Comparison of ENCODE assay signal across 8 cellular contexts in genomic region chr2:236180831-236181453, GRCh38. TPM values are rescaled to one million over a fixed set of nuclear protein-coding genes. Genes with fewer than 3 reads are reported as not detected.
DNase-seq lines count a peak whose midpoint lies in the region; ATAC-seq and TF ChIP-seq lines count a peak whose summit lies in the region.

No MANE protein-coding gene starts in this region.

- peak overlapping the region; percentile 84 for H3K27ac Mint-ChIP-seq in activated T-helper 1 cell treated with anti-CD3 and anti-CD28 coated beads, Interleukin-12 subunit alpha, Interleukin-12 subunit beta, Interleukin-2, Interleukin-4 antibody, amounts not matched to agents 30 ng/mL and 10 ng/mL and 1 ng/mL, durations not matched to agents 14 hours and 24 hours and 36 hours

- no peaks in the 10 kb centered on the region for H3K36me3 ChIP-seq in BJ (ENCODE audit: control insufficient read depth, insufficient read depth, low read length)
- H3K36me3 ChIP-seq in H7 (replicated peaks; ENCODE audit: control insufficient read depth, insufficient read depth, low read length): no peaks in the 10 kb centered on the region

- ATAC-seq in left ventricle myocardium superior (peak; percentile 43), HG03095 (IDR thresholded peaks at IDR 0.05; ENCODE audit: unreplicated experiment) (no peak)

- CTCF ChIA-PET in BJ (lab: Yijun Ruan, JAX): interaction anchor here (0.6 to 15.1 kb wide), 29 partner anchors 9 to 585 kb away, joined by 3 to 198 read pairs (median 3); partner anchors contain the start of gene GBX2

- intact Hi-C loops in activated T-helper 1 cell treated with anti-CD3 and anti-CD28 coated beads, Interleukin-12 subunit alpha, Interleukin-12 subunit beta, Interleukin-2, Interleukin-4 antibody, amounts not matched to agents 30 ng/mL and 10 ng/mL and 1 ng/mL, durations not matched to agents 14 hours and 24 hours and 36 hours (cut with micrococcal nuclease): loop anchor here (1.0 to 10.0 kb wide), 5 partner anchors 16 to 686 kb away; partner anchors contain the start of gene AGAP1
- intact Hi-C loops in left ventricle myocardium superior (cut with micrococcal nuclease): no loop called here

- POLR2A ChIA-PET in BJ (lab: Charles Lee): no interaction called here

- no peak overlapping the region for H3K4me3 Mint-ChIP-seq in activated T-helper 1 cell treated with anti-CD3 and anti-CD28 coated beads, Interleukin-12 subunit alpha, Interleukin-12 subunit beta, Interleukin-2, Interleukin-4 antibody, amounts not matched to agents 30 ng/mL and 10 ng/mL and 1 ng/mL, durations not matched to agents 14 hours and 24 hours and 36 hours

- H3K27me3 ChIP-seq in BJ (ENCODE audit: control insufficient read depth, insufficient read depth, low read length) (no peaks in the 10 kb centered on the region), H7 (ENCODE audit: control insufficient read depth, insufficient read depth, low read length) (peaks cover 26% of the 10 kb centered on the region)

- peak; percentile 75 for TF ChIP-seq CTCF in BJ (IDR thresholded peaks at IDR 0.05; ENCODE audit: insufficient read depth, low read depth, low read length)

- no peak for DNase-seq in BJ (ENCODE audit: low read depth)
- DNase-seq in H7: peak; percentile 92
- peak; percentile 48 for DNase-seq in NCI-H526 treated with DMSO at 0.1 percent for 48 hours (lab: John Stamatoyannopoulos, UW)
- DNase-seq in activated T-helper 1 cell treated with anti-CD3 and anti-CD28 coated beads, Interleukin-12 subunit alpha, Interleukin-12 subunit beta, Interleukin-2, Interleukin-4 antibody, amounts not matched to agents 30 ng/mL and 10 ng/mL and 1 ng/mL, durations not matched to agents 14 hours and 24 hours and 36 hours (ENCODE audit: low spot score): no peak
- DNase-seq in left ventricle myocardium superior: no peak
- peak; percentile 26 for DNase-seq in stimulated activated CD4-positive, alpha-beta T cell treated with anti-CD3 and anti-CD28 coated beads, Interleukin-12 subunit alpha, Interleukin-12 subunit beta, amount 100 ng/mL, for 4 hours
- no peak for DNase-seq in activated effector memory CD4-positive, alpha-beta T cell treated with Interleukin-2 at 50 U/mL for 16 hours

- no peaks in the 10 kb centered on the region for H3K4me1 Mint-ChIP-seq in activated T-helper 1 cell treated with anti-CD3 and anti-CD28 coated beads, Interleukin-12 subunit alpha, Interleukin-12 subunit beta, Interleukin-2, Interleukin-4 antibody, amounts not matched to agents 30 ng/mL and 10 ng/mL and 1 ng/mL, durations not matched to agents 14 hours and 24 hours and 36 hours (ENCODE audit: low read depth)

- H3K36me3 Mint-ChIP-seq in activated T-helper 1 cell treated with anti-CD3 and anti-CD28 coated beads, Interleukin-12 subunit alpha, Interleukin-12 subunit beta, Interleukin-2, Interleukin-4 antibody, amounts not matched to agents 30 ng/mL and 10 ng/mL and 1 ng/mL, durations not matched to agents 14 hours and 24 hours and 36 hours (ENCODE audit: low read depth): no peaks in the 10 kb centered on the region

- no peaks in the 10 kb centered on the region for H3K9me3 Mint-ChIP-seq in activated T-helper 1 cell treated with anti-CD3 and anti-CD28 coated beads, Interleukin-12 subunit alpha, Interleukin-12 subunit beta, Interleukin-2, Interleukin-4 antibody, amounts not matched to agents 30 ng/mL and 10 ng/mL and 1 ng/mL, durations not matched to agents 14 hours and 24 hours and 36 hours

- H3K4me3 ChIP-seq in BJ (ENCODE audit: low read depth, low read length) (no peak overlapping the region), H7 (ENCODE audit: insufficient read depth, low read depth, low read length) (no peak overlapping the region)

- H3K27me3 Mint-ChIP-seq in activated T-helper 1 cell treated with anti-CD3 and anti-CD28 coated beads, Interleukin-12 subunit alpha, Interleukin-12 subunit beta, Interleukin-2, Interleukin-4 antibody, amounts not matched to agents 30 ng/mL and 10 ng/mL and 1 ng/mL, durations not matched to agents 14 hours and 24 hours and 36 hours (ENCODE audit: insufficient read depth): peaks cover 42% of the 10 kb centered on the region

RNA-seq across cellular contexts. Expression of gene GBX2, which starts 12.8 kb away (rescaled TPM):
- polyA plus RNA-seq in BJ (2011; rRNA removed): 0.11 TPM in 1 of 2 replicates, not detected in the other
- not detected in 2 replicates for polyA minus RNA-seq in BJ (2011; rRNA and poly(A)+ RNA removed)
- 24.4 and 27.3 TPM in 2 replicates for total RNA-seq in H7 (2014; rRNA removed; shearing (Covaris generic))
- not detected in 2 replicates for total RNA-seq in activated T-helper 1 cell treated with anti-CD3 and anti-CD28 coated beads, Interleukin-12 subunit alpha, Interleukin-12 subunit beta, Interleukin-2, Interleukin-4 antibody, amounts not matched to agents 30 ng/mL and 10 ng/mL and 1 ng/mL, durations not matched to agents 14 hours and 24 hours and 36 hours
- total RNA-seq in left ventricle myocardium superior: not detected

Comparison
In these comparisons a context has a peak if more than half of its experiments do, and no peak if none do; other contexts are left out.
1. DNase-seq: peak in H7 (single experiment), NCI-H526 treated with DMSO at 0.1 percent for 48 hours (single experiment) and stimulated activated CD4-positive, alpha-beta T cell treated with anti-CD3 and anti-CD28 coated beads, Interleukin-12 subunit alpha, Interleukin-12 subunit beta, amount 100 ng/mL, for 4 hours (single experiment); none in BJ (single experiment), activated T-helper 1 cell treated with anti-CD3 and anti-CD28 coated beads, Interleukin-12 subunit alpha, Interleukin-12 subunit beta, Interleukin-2, Interleukin-4 antibody, amounts not matched to agents 30 ng/mL and 10 ng/mL and 1 ng/mL, durations not matched to agents 14 hours and 24 hours and 36 hours (single experiment), left ventricle myocardium superior (single experiment) and activated effector memory CD4-positive, alpha-beta T cell treated with Interleukin-2 at 50 U/mL for 16 hours (single experiment).
2. RNA of gene GBX2, which starts 12.8 kb away (total RNA-seq): 24.4 to 27.3 TPM in H7; not detected in activated T-helper 1 cell treated with anti-CD3 and anti-CD28 coated beads, Interleukin-12 subunit alpha, Interleukin-12 subunit beta, Interleukin-2, Interleukin-4 antibody, amounts not matched to agents 30 ng/mL and 10 ng/mL and 1 ng/mL, durations not matched to agents 14 hours and 24 hours and 36 hours and not detected in left ventricle myocardium superior (single experiment); every median in the first group is over 10 times any median in the second.